In genomic region chr3:196115678-196116083, GRCh38 we compare ENCODE assay signal across 1 cellular context.
TF ChIP-seq lines count a peak whose summit lies in the region.

No MANE protein-coding gene starts in this region.

TF ChIP-seq in GM23338, 12 proteins besides CTCF, POLR2A, EP300 and RAD21 (continued from another document):
- TF ChIP-seq ZNF462 (CRISPR knock-in tag; IDR thresholded peaks at IDR 0.05) = no peak
- no peak for TF ChIP-seq POLR2AphosphoS5 (IDR thresholded peaks at IDR 0.05; ENCODE audit: low read depth)
- TF ChIP-seq REST (IDR thresholded peaks at IDR 0.05; ENCODE audit: unreplicated experiment) = no peak
- no peak for TF ChIP-seq NANOG (IDR thresholded peaks at IDR 0.05; ENCODE audit: borderline replicate concordance)
- TF ChIP-seq EZH2phosphoT487 (IDR thresholded peaks at IDR 0.05; ENCODE audit: unreplicated experiment) = no peak
- TF ChIP-seq JUNB (IDR thresholded peaks at IDR 0.05; ENCODE audit: unreplicated experiment) = no peak
- no peak for TF ChIP-seq STAT1 (IDR thresholded peaks at IDR 0.05; ENCODE audit: unreplicated experiment)
- TF ChIP-seq CREB1 (CRISPR knock-in tag; IDR thresholded peaks at IDR 0.05; ENCODE audit: low read depth) = no peak
- TF ChIP-seq ZNF331 (CRISPR knock-in tag; IDR thresholded peaks at IDR 0.05; ENCODE audit: low read depth) = no peak
- no peak for TF ChIP-seq ZNF114 (CRISPR knock-in tag; IDR thresholded peaks at IDR 0.05)
